1 cellular context compared by ENCODE assay signal in genomic region chr7:128103498-128104108, GRCh38.
TF ChIP-seq lines count a peak whose summit lies in the region.

No MANE protein-coding gene starts in this region.

TF ChIP-seq in HepG2, 621 proteins besides CTCF, POLR2A, EP300 and RAD21 (continued from another document and continues in another):
- no peak for TF ChIP-seq TRIM22 (IDR thresholded peaks at IDR 0.05)
- TF ChIP-seq ZBTB34 (CRISPR knock-in tag; IDR thresholded peaks at IDR 0.05): peak; percentile 54; the same call in 1 of the 2 replicates
- no peak for TF ChIP-seq NFE2L1 (CRISPR knock-in tag; IDR thresholded peaks at IDR 0.05; ENCODE audit: borderline replicate concordance)
- no peak for TF ChIP-seq ZNF251 (CRISPR knock-in tag; IDR thresholded peaks at IDR 0.05)
- TF ChIP-seq POLR2AphosphoS2 (IDR thresholded peaks at IDR 0.05; ENCODE audit: low read depth, low read length): no peak
- TF ChIP-seq ZNF572 (CRISPR knock-in tag; IDR thresholded peaks at IDR 0.05): no peak
- peak; percentile 65; the same call in 1 of the 2 replicates for TF ChIP-seq FOXJ3 (CRISPR knock-in tag; IDR thresholded peaks at IDR 0.05; ENCODE audit: borderline replicate concordance)
- no peak for TF ChIP-seq AGO2 (optimal IDR thresholded peaks at IDR 0.05; ENCODE audit: low read depth, low read length)
- TF ChIP-seq BRF2 (CRISPR knock-in tag; IDR thresholded peaks at IDR 0.05): peak; percentile 83; the same call in 1 of the 2 replicates
- TF ChIP-seq SP140L (CRISPR knock-in tag; IDR thresholded peaks at IDR 0.05; ENCODE audit: borderline replicate concordance): no peak
- TF ChIP-seq NFE2L2 (IDR thresholded peaks at IDR 0.05; ENCODE audit: low read length): no peak
- no peak for TF ChIP-seq DR1 (CRISPR knock-in tag; IDR thresholded peaks at IDR 0.05)
- TF ChIP-seq ZNF766 (CRISPR knock-in tag; IDR thresholded peaks at IDR 0.05; ENCODE audit: borderline replicate concordance): no peak
- no peak for TF ChIP-seq ZNF33B (CRISPR knock-in tag; IDR thresholded peaks at IDR 0.05)
- 0 out of 4 replicates have a peak, but pooled peaks of 1 of the 2 experiments have one; percentile 40 for TF ChIP-seq ATF4 (CRISPR knock-in tag; IDR thresholded peaks at IDR 0.05)
- TF ChIP-seq HMGXB4 (CRISPR knock-in tag; IDR thresholded peaks at IDR 0.05; ENCODE audit: borderline replicate concordance in 1 of 2, low read depth in 1 of 2): peak; percentile 45 to 52; a peak in 2 of 4 replicates
- peak; percentile 44; the same call in 1 of the 2 replicates for TF ChIP-seq PRDM15 (CRISPR knock-in tag; IDR thresholded peaks at IDR 0.05)
- TF ChIP-seq ZNF615 (CRISPR knock-in tag; IDR thresholded peaks at IDR 0.05; ENCODE audit: borderline replicate concordance): no peak
- TF ChIP-seq NBN (conservative IDR thresholded peaks at IDR 0.05): no peak
- no peak for TF ChIP-seq HMGXB3 (CRISPR knock-in tag; IDR thresholded peaks at IDR 0.05; ENCODE audit: borderline replicate concordance)
- TF ChIP-seq LBX2 (CRISPR knock-in tag; IDR thresholded peaks at IDR 0.05; ENCODE audit: borderline replicate concordance): no peak
- TF ChIP-seq ZHX2 (IDR thresholded peaks at IDR 0.05; ENCODE audit: low read depth): no peak
- TF ChIP-seq ZHX2 (CRISPR knock-in tag; IDR thresholded peaks at IDR 0.05; ENCODE audit: borderline replicate concordance): no peak
- TF ChIP-seq ZNF597 (CRISPR knock-in tag; IDR thresholded peaks at IDR 0.05): no peak
- TF ChIP-seq SALL1 (CRISPR knock-in tag; IDR thresholded peaks at IDR 0.05): peak; percentile 90
- peak; percentile 86 for TF ChIP-seq ELF1 (CRISPR knock-in tag; IDR thresholded peaks at IDR 0.05)
- TF ChIP-seq ZNF430 (CRISPR knock-in tag; IDR thresholded peaks at IDR 0.05): no peak
- TF ChIP-seq YEATS4 (CRISPR knock-in tag; IDR thresholded peaks at IDR 0.05; ENCODE audit: borderline replicate concordance): peak; percentile 91
- TF ChIP-seq RARA (CRISPR knock-in tag; IDR thresholded peaks at IDR 0.05): peak; percentile 84
